ENCODE assay signal across 26 cellular contexts in genomic region chr13:50001287-50001686, GRCh38. TPM values are rescaled to one million over a fixed set of nuclear protein-coding genes. Genes with fewer than 3 reads are reported as not detected.
A peak's percentile ranks its signal among the peaks of the same experiment; 100 is the strongest.
DNase-seq lines count a peak whose midpoint lies in the region; ATAC-seq, FAIRE-seq and TF ChIP-seq lines count a peak whose summit lies in the region.
"Had no signal": no experiment of that assay in that cellular context is flagged by ENCODE, and none has a peak within 500 bp of the region (broad histone marks: within the 10 kb centered on the region; RNA-seq: fewer than 3 reads in every experiment).

No MANE protein-coding gene starts in this region.

- peaks cover 65% of the 10 kb centered on the region for H3K4me1 Mint-ChIP-seq in CD4-positive, alpha-beta T cell (ENCODE audit: low read depth)
- peaks cover 21% of the 10 kb centered on the region for H3K4me1 Mint-ChIP-seq in T-helper 17 cell
- H3K4me1 Mint-ChIP-seq in memory B cell = peaks cover 19% of the 10 kb centered on the region

- no peaks in the 10 kb centered on the region for H3K9me3 Mint-ChIP-seq in CD4-positive, alpha-beta T cell
- H3K9me3 Mint-ChIP-seq in memory B cell = no peaks in the 10 kb centered on the region
- H3K9me3 Mint-ChIP-seq: activated CD4-positive, alpha-beta memory T cell treated with anti-CD3 and anti-CD28 coated beads for 36 hours; activated T-helper 17 cell treated with anti-CD3 and anti-CD28 coated beads, Interleukin-2, amount 50 U/mL, for 72 hours had no signal

- ATAC-seq in CD4-positive, alpha-beta T cell (ENCODE audit: poor library complexity) = no peak
- ATAC-seq in T-helper 17 cell (no peak), memory B cell (ENCODE audit: low read depth) (no peak), pancreas (no peak), GM18517 (IDR thresholded peaks at IDR 0.05; ENCODE audit: unreplicated experiment) (no peak)
- ATAC-seq: activated T-helper 17 cell treated with anti-CD3 and anti-CD28 coated beads, Interleukin-2, amount 50 U/mL, for 72 hours had no signal

- H3K36me3 ChIP-seq in pancreas = no peaks in the 10 kb centered on the region

- POLR2A ChIA-PET in CD4-positive, alpha-beta T cell (lab: Charles Lee) = no interaction called here

- FAIRE-seq in pancreas (lab: Jason Lieb, UNC) = no peak
- FAIRE-seq: D721Med had no signal

- no peak overlapping the region for H3K27ac Mint-ChIP-seq in CD4-positive, alpha-beta T cell
- peak overlapping the region; percentile 88 for H3K27ac Mint-ChIP-seq in T-helper 17 cell
- H3K27ac Mint-ChIP-seq in memory B cell = peak overlapping the region; percentile 45
- H3K27ac Mint-ChIP-seq: activated CD4-positive, alpha-beta memory T cell treated with anti-CD3 and anti-CD28 coated beads for 36 hours; activated T-helper 17 cell treated with anti-CD3 and anti-CD28 coated beads, Interleukin-2, amount 50 U/mL, for 72 hours had no signal

- CTCF ChIA-PET in CD4-positive, alpha-beta T cell (lab: Charles Lee) = interaction anchor here (0.6 kb wide), 1 partner anchor 63 kb away, joined by 3 read pairs; no protein-coding TSS in a partner anchor

- no peaks in the 10 kb centered on the region for H3K27me3 ChIP-seq in CD4-positive, alpha-beta T cell (ENCODE audit: control insufficient read depth, insufficient read depth, low read length)
- H3K27me3 ChIP-seq in pancreas = no peaks in the 10 kb centered on the region
- H3K27me3 ChIP-seq: esophagus squamous epithelium, Peyer's patch had no signal

- no peaks in the 10 kb centered on the region for H3K9me3 ChIP-seq in CD4-positive, alpha-beta T cell (ENCODE audit: control insufficient read depth, low read length)
- H3K9me3 ChIP-seq in T-helper 17 cell (ENCODE audit: control insufficient read depth, low read length, poor library complexity, severe bottlenecking) = no peaks in the 10 kb centered on the region
- no peaks in the 10 kb centered on the region for H3K9me3 ChIP-seq in pancreas
- H3K9me3 ChIP-seq: esophagus squamous epithelium, Peyer's patch had no signal

- TF ChIP-seq CTCF in 22Rv1 (IDR thresholded peaks at IDR 0.05) (no peak), pancreas (IDR thresholded peaks at IDR 0.05) (no peak)
- no peak for TF ChIP-seq CTCF in CD4-positive, alpha-beta T cell (IDR thresholded peaks at IDR 0.05)

- H3K27me3 Mint-ChIP-seq in CD4-positive, alpha-beta T cell = no peaks in the 10 kb centered on the region
- H3K27me3 Mint-ChIP-seq in T-helper 17 cell (no peaks in the 10 kb centered on the region), memory B cell (no peaks in the 10 kb centered on the region)
- H3K27me3 Mint-ChIP-seq: activated CD4-positive, alpha-beta memory T cell treated with anti-CD3 and anti-CD28 coated beads for 36 hours; activated T-helper 17 cell treated with anti-CD3 and anti-CD28 coated beads, Interleukin-2, amount 50 U/mL, for 72 hours; naive B cell had no signal

- peaks cover 12 to 28% (median 24%) of the 10 kb centered on the region in 3 donors for H3K4me1 ChIP-seq in pancreas

- intact Hi-C loops in CD4-positive, alpha-beta T cell (cut with DNase I, micrococcal nuclease) = no loop called here
- intact Hi-C loops in pancreas (cut with DNase I) = no loop called here

- peak overlapping the region; percentile 37 for H3K27ac ChIP-seq in 22Rv1
- no peak overlapping the region for H3K27ac ChIP-seq in CD4-positive, alpha-beta T cell (ENCODE audit: low read depth, low read length)
- no peak overlapping the region for H3K27ac ChIP-seq in pancreas
- H3K27ac ChIP-seq: Peyer's patch had no signal

- H3K4me3 ChIP-seq in pancreas = no peak overlapping the region
- H3K4me3 ChIP-seq: esophagus squamous epithelium, Peyer's patch, skin epidermis had no signal

- H3K4me3 Mint-ChIP-seq in CD4-positive, alpha-beta T cell = peak overlapping the region; percentile 25
- H3K4me3 Mint-ChIP-seq in T-helper 17 cell = no peak overlapping the region
- no peak overlapping the region for H3K4me3 Mint-ChIP-seq in memory B cell
- H3K4me3 Mint-ChIP-seq: activated CD4-positive, alpha-beta memory T cell treated with anti-CD3 and anti-CD28 coated beads for 36 hours had no signal

- WGBS in pancreas, 2 donors = 50 to 71% methylated on average over 1 of the region's 1 CpG

- no peak for DNase-seq in CD4-positive, alpha-beta T cell
- no peak for DNase-seq in T-helper 17 cell
- DNase-seq in memory B cell (ENCODE audit: low spot score in 2 of 2) = no peak
- DNase-seq in HuH-7 (ENCODE audit: low spot score) = no peak
- DNase-seq in CD1c-positive myeloid dendritic cell (ENCODE audit: extremely low spot score) = no peak
- DNase-seq in pancreas = no peak
- DNase-seq: activated CD4-positive, alpha-beta memory T cell treated with anti-CD3 and anti-CD28 coated beads for 36 hours; activated CD8-positive, alpha-beta memory T cell treated with anti-CD3 and anti-CD28 coated beads, Interleukin-2, amount 50 U/mL, for 4 hours; activated naive CD4-positive, alpha-beta T cell treated with anti-CD3 and anti-CD28 coated beads, Interleukin-2, amount 50 U/mL, for 16 hours; amniotic stem cell; cortex of kidney; esophagus squamous epithelium; foreskin melanocyte; hippocampal formation; naive B cell; NCI-H1105; NCI-H2029; NCI-H69; Peyer's patch; T-helper 1 cell; trophoblast cell had no signal

- H3K36me3 Mint-ChIP-seq in CD4-positive, alpha-beta T cell (ENCODE audit: low read depth) = peaks cover 83% of the 10 kb centered on the region
- peaks cover 2% of the 10 kb centered on the region for H3K36me3 Mint-ChIP-seq in T-helper 17 cell (ENCODE audit: low read depth)
- peaks cover 28% of the 10 kb centered on the region for H3K36me3 Mint-ChIP-seq in memory B cell

RNA-seq across cellular contexts. Expression of gene TRIM13, which starts 4.4 kb away (rescaled TPM):
- 10 to 100 TPM; 32.5 to 32.9 TPM for total RNA-seq in CD4-positive, alpha-beta T cell
- total RNA-seq in T-helper 17 cell (10 to 100 TPM; 18.5 to 27.5 TPM), pancreas (10 to 100 TPM in 1 of 6 donors, 1 to 10 TPM in 5; 7.2 to 17.0 (median 8.9) TPM)
- 10 to 100 TPM in 1 of 2 donors, 1 to 10 TPM in 1; 8.9 to 19.7 TPM for polyA plus RNA-seq in pancreas

RNA-seq across cellular contexts. Expression of gene KCNRG, which starts 14.0 kb away (rescaled TPM):
- under 1 TPM; 0.27 to 0.70 TPM for total RNA-seq in CD4-positive, alpha-beta T cell
- under 1 TPM; 0.60 to 0.91 TPM for total RNA-seq in T-helper 17 cell
- total RNA-seq in pancreas = under 1 TPM in 5 of 6 donors, not detected in 1; 0.16 to 0.52 (median 0.19) TPM
- polyA plus RNA-seq in pancreas = under 1 TPM; 0.30 to 0.40 TPM
- total RNA-seq: activated CD4-positive, alpha-beta memory T cell treated with anti-CD3 and anti-CD28 coated beads for 36 hours had no signal
